ENCODE assay signal across 15 cellular contexts in the genomic region with DNA sequence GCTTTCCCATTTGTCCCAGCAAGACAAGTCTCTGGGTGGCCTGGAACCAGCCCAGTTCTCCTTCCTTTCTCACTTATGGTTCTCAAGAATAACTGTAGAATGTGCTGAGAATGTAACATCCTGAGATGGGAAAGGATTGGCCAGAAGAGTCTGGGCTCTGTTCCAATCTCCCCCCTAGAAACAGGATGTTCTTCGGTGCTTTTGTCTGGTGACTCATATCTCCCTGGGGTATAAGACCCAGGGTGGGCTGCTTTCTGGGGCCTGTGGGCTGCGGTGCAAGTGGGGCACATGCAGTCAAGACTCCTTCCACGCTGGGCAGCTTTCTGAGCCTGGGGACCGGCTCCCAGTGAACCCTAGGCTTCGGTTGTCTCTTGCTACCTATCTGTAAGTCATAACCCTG.
"Had no signal": no experiment of that assay in that cellular context is flagged by ENCODE, and none has a peak within 500 bp of the region (broad histone marks: within the 10 kb centered on the region; RNA-seq: fewer than 3 reads in every experiment).

No MANE protein-coding gene starts in this region.

- H3K27ac ChIP-seq: brain microvascular endothelial cell, pancreas, right lobe of liver, testis, VCaP had no signal

- ATAC-seq: mucosa of descending colon; pancreas; right lobe of liver; stimulated activated effector memory CD8-positive, alpha-beta T cell treated with anti-CD3 and anti-CD28 coated beads, Interleukin-12 subunit alpha, Interleukin-12 subunit beta, amount 100 ng/mL, for 72 hours had no signal

- H3K36me3 ChIP-seq: brain microvascular endothelial cell, pancreas, right lobe of liver had no signal

- H3K4me3 ChIP-seq: mucosa of descending colon, pancreas, right lobe of liver, smooth muscle cell, testis had no signal

- H3K4me1 ChIP-seq: pancreas, right lobe of liver, testis had no signal

- H3K9me3 ChIP-seq: mucosa of descending colon, pancreas, right lobe of liver, testis had no signal

- DNase-seq: activated CD4-positive, CD25-positive, alpha-beta regulatory T cell treated with anti-CD3 and anti-CD28 coated beads, Interleukin-2, amount 50 U/mL, for 72 hours; activated effector memory CD4-positive, alpha-beta T cell treated with anti-CD3 and anti-CD28 coated beads, Interleukin-2, amount 50 U/mL, for 16 hours; activated T-cell treated with anti-CD3 and anti-CD28 coated beads, Interleukin-2, amount 50 U/mL, for 72 hours; brain microvascular endothelial cell; effector CD4-positive, alpha-beta T cell; mesenchymal stem cell; mucosa of descending colon; naive B cell; pancreas; right lobe of liver; stimulated activated CD4-positive, alpha-beta T cell treated with anti-CD3 and anti-CD28 coated beads, Interleukin-4, amount 100 ng/mL, for 24 hours; testis had no signal

- H3K27me3 ChIP-seq: right lobe of liver, testis had no signal
